9 cellular contexts compared by ENCODE assay signal in the genomic region with DNA sequence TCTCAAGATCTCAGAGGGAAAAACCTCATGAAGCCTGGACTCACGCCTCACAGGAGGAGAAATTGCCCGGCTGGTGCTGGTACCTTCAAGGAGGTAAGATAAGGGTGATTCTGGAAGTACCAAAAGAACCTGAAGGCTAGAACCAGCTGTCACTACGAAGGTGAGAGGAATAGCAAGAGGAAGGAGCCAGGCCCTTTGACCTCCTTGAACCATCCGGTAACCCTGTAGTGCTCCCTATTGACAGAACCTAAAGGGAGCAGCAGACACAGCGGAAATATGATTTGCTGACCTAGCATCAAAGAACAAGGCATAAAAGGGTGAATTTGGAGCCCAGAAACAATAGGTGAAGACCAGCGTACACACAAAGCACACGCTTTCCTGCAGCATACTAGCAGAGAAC.
A peak's percentile ranks its signal among the peaks of the same experiment; 100 is the strongest.
DNase-seq lines count a peak whose midpoint lies in the region; ATAC-seq and TF ChIP-seq lines count a peak whose summit lies in the region.
"Had no signal": no experiment of that assay in that cellular context is flagged by ENCODE, and none has a peak within 500 bp of the region (broad histone marks: within the 10 kb centered on the region; RNA-seq: fewer than 3 reads in every experiment).

No MANE protein-coding gene starts in this region.

- no peak overlapping the region for H3K4ac ChIP-seq in trophoblast cell (ENCODE audit: low read depth, low read length)

- CTCF ChIA-PET in PC-9 (lab: Charles Lee): no interaction called here
- CTCF ChIA-PET in activated naive CD4-positive, alpha-beta T cell treated with anti-CD3 and anti-CD28 coated beads for 36 hours (lab: Charles Lee): interaction anchor here (0.7 to 1.8 kb wide), 3 partner anchors 9 to 92 kb away, joined by 3 to 8 read pairs (median 3); a partner anchor contains a TSS

- no peak overlapping the region for H2AK5ac ChIP-seq in trophoblast cell (ENCODE audit: low read length)

- no peak overlapping the region for H4K12ac ChIP-seq in trophoblast cell (ENCODE audit: low read depth, low read length)

- no peak overlapping the region for H4K8ac ChIP-seq in trophoblast cell (ENCODE audit: low read depth, low read length)

- DNase-seq in GM10266 (ENCODE audit: extremely low spot score): peak; percentile 8
- DNase-seq in PC-9: no peak
- peak; percentile 73 for DNase-seq in activated naive CD4-positive, alpha-beta T cell treated with anti-CD3 and anti-CD28 coated beads for 36 hours
- peak; percentile 79 to 89 for DNase-seq in trophoblast cell
- DNase-seq in hypothalamus (lab: John Stamatoyannopoulos, UW): no peak
- DNase-seq in NCI-H146 (lab: John Stamatoyannopoulos, UW): no peak
- DNase-seq in NCI-H1092 (lab: John Stamatoyannopoulos, UW): no peak

- TF ChIP-seq CTCF in GM10266 (IDR thresholded peaks at IDR 0.05; ENCODE audit: control insufficient read depth, insufficient read depth, low read depth, missing control alignments) (peak; percentile 42), PC-9 (conservative IDR thresholded peaks at IDR 0.05) (peak; percentile 22; the same call in 1 of the 2 replicates)

- ATAC-seq in GM18858 (IDR thresholded peaks at IDR 0.05; ENCODE audit: unreplicated experiment): no peak

- POLR2A ChIA-PET in PC-9 (lab: Charles Lee; ENCODE audit: unreplicated experiment): no interaction called here

- no peak overlapping the region for H3K9ac ChIP-seq in trophoblast cell (ENCODE audit: low read length)

- no TSS peak for BruUV-seq in PC-9 (replicated peaks; lab: Mats Ljungman, UMichigan)

- no peaks in the 10 kb centered on the region for H4K20me1 ChIP-seq in PC-9 (ENCODE audit: insufficient read depth)

- H3K79me2 ChIP-seq in PC-9 (ENCODE audit: low read depth) (no peaks in the 10 kb centered on the region), trophoblast cell (ENCODE audit: control insufficient read depth, insufficient read depth, low read length, poor library complexity) (no peaks in the 10 kb centered on the region)

- H3K4me1 Mint-ChIP-seq in activated naive CD4-positive, alpha-beta T cell treated with anti-CD3 and anti-CD28 coated beads for 36 hours (ENCODE audit: low read depth): no peaks in the 10 kb centered on the region

- H3K23ac ChIP-seq in trophoblast cell (ENCODE audit: low read length): no peak overlapping the region

- H3K4me2 ChIP-seq in PC-9 (no peak overlapping the region), trophoblast cell (ENCODE audit: low read length) (no peak overlapping the region)

- no peaks in the 10 kb centered on the region for H3K9me3 ChIP-seq in PC-9 (ENCODE audit: insufficient read depth, low read depth)
- no peaks in the 10 kb centered on the region for H3K9me3 ChIP-seq in trophoblast cell (ENCODE audit: insufficient read depth, low read depth, low read length)
- H3K9me3 ChIP-seq: SJCRH30 had no signal

- H3K79me1 ChIP-seq in trophoblast cell (ENCODE audit: low read length): no peaks in the 10 kb centered on the region

- no peaks in the 10 kb centered on the region for H3K27me3 Mint-ChIP-seq in activated naive CD4-positive, alpha-beta T cell treated with anti-CD3 and anti-CD28 coated beads for 36 hours (ENCODE audit: low read depth)

- no peaks in the 10 kb centered on the region for H3K9me2 ChIP-seq in PC-9 (ENCODE audit: insufficient read depth)

- H3F3A ChIP-seq in PC-9 (ENCODE audit: insufficient read depth, low read depth): 0 out of 2 replicates have a peak, but pooled peaks cover 3% of the 10 kb centered on the region

- H3K27ac ChIP-seq in PC-9 (no peak overlapping the region), trophoblast cell (ENCODE audit: low read depth, low read length) (no peak overlapping the region)
- H3K27ac ChIP-seq: SJCRH30 had no signal

- H2BK12ac ChIP-seq in trophoblast cell (ENCODE audit: low read length): no peak overlapping the region

- H3K36me3 Mint-ChIP-seq in activated naive CD4-positive, alpha-beta T cell treated with anti-CD3 and anti-CD28 coated beads for 36 hours (ENCODE audit: low read depth): peaks cover 26% of the 10 kb centered on the region

- H3K4me3 ChIP-seq in PC-9 (no peak overlapping the region), trophoblast cell (ENCODE audit: low read depth, low read length) (no peak overlapping the region)
- H3K4me3 ChIP-seq: SJCRH30 had no signal

- no peaks in the 10 kb centered on the region for H3K36me3 ChIP-seq in PC-9 (ENCODE audit: low read depth)
- no peaks in the 10 kb centered on the region for H3K36me3 ChIP-seq in trophoblast cell (ENCODE audit: control insufficient read depth in 1 of 2, insufficient read depth in 2 of 2, low read length in 2 of 2)
- H3K36me3 ChIP-seq: SJCRH30 had no signal

- no peak overlapping the region for H3K27ac Mint-ChIP-seq in activated naive CD4-positive, alpha-beta T cell treated with anti-CD3 and anti-CD28 coated beads for 36 hours

- no peak overlapping the region for H4K91ac ChIP-seq in trophoblast cell (ENCODE audit: low read depth, low read length)

- intact Hi-C loops in PC-9 (cut with micrococcal nuclease; ENCODE audit: unreplicated experiment): no loop called here
- intact Hi-C loops in activated naive CD4-positive, alpha-beta T cell treated with anti-CD3 and anti-CD28 coated beads for 36 hours (cut with micrococcal nuclease): loop anchor here (1.0 to 5.0 kb wide), 2 partner anchors 92 to 130 kb away; a partner anchor contains a TSS

- H2AFZ ChIP-seq in PC-9 (no peak overlapping the region), trophoblast cell (ENCODE audit: insufficient read depth, low read length, poor library complexity) (no peak overlapping the region)

- peaks cover 6% of the 10 kb centered on the region for H3K4me1 ChIP-seq in PC-9 (replicated peaks; ENCODE audit: insufficient read depth)
- H3K4me1 ChIP-seq in trophoblast cell (ENCODE audit: control insufficient read depth in 1 of 2, insufficient read depth in 2 of 2, low read length in 2 of 2): peaks cover 2 to 4% of the 10 kb centered on the region in 2 experiments
- H3K4me1 ChIP-seq: SJCRH30 had no signal

- no peak overlapping the region for H3K4me3 Mint-ChIP-seq in activated naive CD4-positive, alpha-beta T cell treated with anti-CD3 and anti-CD28 coated beads for 36 hours

- no peaks in the 10 kb centered on the region for H3K9me3 Mint-ChIP-seq in activated naive CD4-positive, alpha-beta T cell treated with anti-CD3 and anti-CD28 coated beads for 36 hours

- H2BK5ac ChIP-seq in trophoblast cell (ENCODE audit: low read depth, low read length, poor library complexity): no peak overlapping the region

- WGBS in trophoblast cell (ENCODE audit: extremely low coverage, insufficient coverage, insufficient read length): no CpG with 5 or more reads among the region's 7 CpGs

- no peak overlapping the region for H3K14ac ChIP-seq in trophoblast cell (ENCODE audit: low read length)

- H3K18ac ChIP-seq in trophoblast cell (ENCODE audit: low read length): no peak overlapping the region

- H3K27me3 ChIP-seq in PC-9 (ENCODE audit: insufficient read depth, low read depth) (no peaks in the 10 kb centered on the region), trophoblast cell (ENCODE audit: insufficient read depth, low read length) (no peaks in the 10 kb centered on the region)
- H3K27me3 ChIP-seq: SJCRH30 had no signal

- no peak overlapping the region for H2BK120ac ChIP-seq in trophoblast cell (ENCODE audit: insufficient read depth, low read length, poor library complexity)

Comparison
In these comparisons a context has a peak if more than half of its experiments do, and no peak if none do; other contexts are left out.
1. DNase-seq: peak in GM10266 (single experiment), activated naive CD4-positive, alpha-beta T cell treated with anti-CD3 and anti-CD28 coated beads for 36 hours (single experiment) and trophoblast cell (2 of 2); none in PC-9 (0 of 2), hypothalamus (0 of 51), NCI-H146 (single experiment) and NCI-H1092 (single experiment).